Comparison of ENCODE assay signal across 30 cellular contexts in the genomic region with DNA sequence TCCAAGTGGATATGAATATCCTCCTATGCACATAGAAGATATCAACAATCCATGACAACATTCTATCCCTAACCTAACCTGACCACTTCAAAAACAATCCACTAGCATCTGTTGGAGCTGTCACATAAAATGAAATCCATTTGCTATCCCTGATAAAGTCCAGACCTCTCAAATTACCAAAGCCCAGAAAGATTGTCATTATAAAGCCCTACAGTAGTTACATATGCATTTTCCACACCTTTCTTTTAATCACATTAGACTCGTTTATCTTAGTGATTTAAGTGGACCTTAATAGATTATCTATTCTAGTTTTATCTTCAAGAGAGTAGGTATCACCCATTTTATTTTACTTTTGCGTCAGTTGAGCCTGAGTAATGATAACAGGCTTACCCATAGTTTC. TPM values are rescaled to one million over a fixed set of nuclear protein-coding genes. Genes with fewer than 3 reads are reported as not detected.
"Had no signal": no experiment of that assay in that cellular context is flagged by ENCODE, and none has a peak within 500 bp of the region (broad histone marks: within the 10 kb centered on the region; RNA-seq: fewer than 3 reads in every experiment).

No MANE protein-coding gene starts in this region.

- H3K27me3 Mint-ChIP-seq: stimulated activated memory B cell treated with anti-CD40 and anti-IgM and Interleukin-4, amounts not matched to agents 10 μg/mL and 1 μg/mL and 100 μg/mL, for 72 hours; stimulated activated naive CD8-positive, alpha-beta T cell treated with anti-CD3 and anti-CD28 coated beads, Interleukin-15, amount 100 ng/mL, for 72 hours had no signal

- H3K4me1 ChIP-seq: parathyroid adenoma, psoas muscle, right lobe of liver, suprapubic skin, testis, tibial nerve, vagina had no signal

- H3K9me3 Mint-ChIP-seq: natural killer cell; nephron; stimulated activated naive CD8-positive, alpha-beta T cell treated with anti-CD3 and anti-CD28 coated beads, Interleukin-15, amount 100 ng/mL, for 72 hours had no signal

- H3K9me3 ChIP-seq: ovary, psoas muscle, right lobe of liver, spleen, suprapubic skin, testis, tibial nerve, upper lobe of left lung, vagina had no signal

- H3K36me3 Mint-ChIP-seq: natural killer cell; stimulated activated memory B cell treated with anti-CD40 and anti-IgM and Interleukin-4, amounts not matched to agents 10 μg/mL and 1 μg/mL and 100 μg/mL, for 72 hours had no signal

- H3K27me3 ChIP-seq: neural progenitor cell, ovary, right lobe of liver, spleen, suprapubic skin, testis, tibial nerve, upper lobe of left lung, vagina had no signal

- H3K9ac ChIP-seq: neural progenitor cell, parathyroid adenoma had no signal

- H3K27ac Mint-ChIP-seq: natural killer cell; nephron; neural progenitor cell; progenitor cell of endocrine pancreas; stimulated activated memory B cell treated with anti-CD40 and anti-IgM and Interleukin-4, amounts not matched to agents 10 μg/mL and 1 μg/mL and 100 μg/mL, for 72 hours; stimulated activated naive CD8-positive, alpha-beta T cell treated with anti-CD3 and anti-CD28 coated beads, Interleukin-15, amount 100 ng/mL, for 72 hours had no signal

- H3K4me3 Mint-ChIP-seq: natural killer cell; nephron; neural progenitor cell; stimulated activated memory B cell treated with anti-CD40 and anti-IgM and Interleukin-4, amounts not matched to agents 10 μg/mL and 1 μg/mL and 100 μg/mL, for 72 hours; stimulated activated naive CD8-positive, alpha-beta T cell treated with anti-CD3 and anti-CD28 coated beads, Interleukin-15, amount 100 ng/mL, for 72 hours had no signal

- ATAC-seq: natural killer cell; psoas muscle; right cardiac atrium; right lobe of liver; stimulated activated memory B cell treated with anti-CD40 and anti-IgM and Interleukin-4, amounts not matched to agents 10 μg/mL and 1 μg/mL and 100 μg/mL, for 72 hours; stimulated activated naive CD8-positive, alpha-beta T cell treated with anti-CD3 and anti-CD28 coated beads, Interleukin-15, amount 100 ng/mL, for 72 hours; stimulated activated naive CD8-positive, alpha-beta T cell treated with anti-CD3 and anti-CD28 coated beads, Interleukin-15, Interleukin-2, amounts not matched to agents 100 U/mL and 50 U/mL, for 24 hours had no signal

- DNase-seq: natural killer cell; occipital lobe; ovary; posterior cingulate gyrus; psoas muscle; right cardiac atrium; right lobe of liver; spleen; stimulated activated CD4-positive, alpha-beta T cell treated with anti-CD3 and anti-CD28 coated beads, Interleukin-12 subunit alpha, Interleukin-12 subunit beta, amount 100 ng/mL, for 4 hours; stimulated activated CD4-positive, alpha-beta T cell treated with anti-CD3 and anti-CD28 coated beads, Interleukin-1b, Interleukin-23, amount 100 ng/mL, for 48 hours; stimulated activated CD4-positive, alpha-beta T cell treated with anti-CD3 and anti-CD28 coated beads, Interleukin-4, amount 100 ng/mL, for 1 hour; stimulated activated CD4-positive, alpha-beta T cell treated with anti-CD3 and anti-CD28 coated beads, Interleukin-4, amount 100 ng/mL, for 4 hours; stimulated activated CD8-positive, alpha-beta memory T cell treated with anti-CD3 and anti-CD28 coated beads, Interleukin-4, amount 100 ng/mL, for 48 hours; stimulated activated naive CD4-positive, alpha-beta T cell; stimulated activated naive CD8-positive, alpha-beta T cell treated with anti-CD3 and anti-CD28 coated beads, Interleukin-15, amount 100 ng/mL, for 72 hours; stimulated activated naive CD8-positive, alpha-beta T cell treated with anti-CD3 and anti-CD28 coated beads, Interleukin-15, Interleukin-2, amounts not matched to agents 100 U/mL and 50 U/mL, for 24 hours; substantia nigra; testis; trophoblast cell; upper lobe of left lung had no signal

- H3K4me1 Mint-ChIP-seq: natural killer cell; stimulated activated memory B cell treated with anti-CD40 and anti-IgM and Interleukin-4, amounts not matched to agents 10 μg/mL and 1 μg/mL and 100 μg/mL, for 72 hours; stimulated activated naive CD8-positive, alpha-beta T cell treated with anti-CD3 and anti-CD28 coated beads, Interleukin-15, amount 100 ng/mL, for 72 hours had no signal

- H3K4me3 ChIP-seq: neural progenitor cell, ovary, psoas muscle, right lobe of liver, skin epidermis, smooth muscle cell, spleen, suprapubic skin, testis, tibial nerve, upper lobe of left lung, vagina had no signal

- H3K27ac ChIP-seq: neural progenitor cell, ovary, parathyroid adenoma, psoas muscle, right lobe of liver, skin epidermis, suprapubic skin, testis, tibial nerve, vagina had no signal

- H3K36me3 ChIP-seq: neural progenitor cell, ovary, right lobe of liver, spleen, suprapubic skin, tibial nerve, upper lobe of left lung, vagina had no signal

RNA-seq across cellular contexts. Expression of gene LDB2, which starts 30.6 kb away (rescaled TPM):
- total RNA-seq: progenitor cell of endocrine pancreas had no signal
